Comparison of ENCODE assay signal across 20 cellular contexts in the genomic region with DNA sequence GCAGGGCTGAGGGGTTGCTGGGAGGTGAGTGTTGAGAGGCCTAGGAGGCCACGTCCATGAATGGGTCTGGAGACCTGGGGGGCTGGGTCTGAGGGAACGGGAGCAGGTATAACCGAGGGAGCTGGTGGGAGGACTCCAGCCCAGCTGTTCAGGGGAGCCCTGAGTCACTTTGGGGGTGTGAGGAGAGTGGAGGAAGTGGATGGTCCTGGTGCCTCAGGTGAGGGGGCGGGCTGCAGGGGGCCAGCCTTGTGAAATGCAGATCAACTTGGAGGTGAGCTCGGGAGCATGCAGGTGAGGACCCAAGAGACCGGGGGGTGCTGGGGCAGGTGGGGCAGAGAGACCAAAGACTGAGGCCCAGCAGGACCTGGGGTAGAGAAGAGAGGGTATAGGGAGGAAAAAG.
DNase-seq lines count a peak whose midpoint lies in the region; ATAC-seq, FAIRE-seq and TF ChIP-seq lines count a peak whose summit lies in the region.
"Had no signal": no experiment of that assay in that cellular context is flagged by ENCODE, and none has a peak within 500 bp of the region (broad histone marks: within the 10 kb centered on the region; RNA-seq: fewer than 3 reads in every experiment).

No MANE protein-coding gene starts in this region.

- H3K9ac ChIP-seq in neuronal stem cell (ENCODE audit: low read depth, low read length, poor library complexity): no peak overlapping the region

- peak overlapping the region; percentile 37 for H2AK5ac ChIP-seq in neuronal stem cell (ENCODE audit: low read depth, low read length)

- H3K4me2 ChIP-seq in neuronal stem cell (ENCODE audit: insufficient read depth, low read length, poor library complexity, severe bottlenecking): no peak overlapping the region

- peak; percentile 44 for FAIRE-seq in HTR-8/SVneo (lab: Jason Lieb, UNC)
- FAIRE-seq: D721Med, GM12891, GM18507, H54 had no signal

- H2BK5ac ChIP-seq in neuronal stem cell (ENCODE audit: low read length): no peak overlapping the region

- WGBS in neuronal stem cell (ENCODE audit: extremely low coverage in 2 of 2, insufficient read length in 2 of 2, insufficient replicate concordance in 1 of 2), 2 donors: no CpG with 5 or more reads among the region's 6 CpGs
- 83 to 85% methylated on average over 6 of the region's 6 CpGs for WGBS in thyroid gland, 2 donors

- no peak overlapping the region for H4K8ac ChIP-seq in neuronal stem cell (ENCODE audit: low read depth, low read length)

- no peak overlapping the region for H3K4me3 ChIP-seq in CD4-positive, CD25-positive, alpha-beta regulatory T cell (ENCODE audit: low read depth, low read length)
- H3K4me3 ChIP-seq in neuronal stem cell (ENCODE audit: low read length in 2 of 2): no peak overlapping the region
- no peak overlapping the region for H3K4me3 ChIP-seq in thyroid gland (replicated peaks in 1 of 3)

- H2BK120ac ChIP-seq in neuronal stem cell (ENCODE audit: low read depth, low read length): no peak overlapping the region

- no peaks in the 10 kb centered on the region for H3K79me1 ChIP-seq in neuronal stem cell (ENCODE audit: low read depth, low read length)

- no peaks in the 10 kb centered on the region for H3K9me3 Mint-ChIP-seq in CD4-positive, CD25-positive, alpha-beta regulatory T cell
- H3K9me3 Mint-ChIP-seq in stimulated activated naive B cell treated with anti-CD40 and anti-IgM and Interleukin-4, amounts not matched to agents 10 μg/mL and 1 μg/mL and 100 μg/mL, for 72 hours: peaks cover 0 to 2% of the 10 kb centered on the region in 2 donors
- H3K9me3 Mint-ChIP-seq: CD4-positive, alpha-beta T cell had no signal

- no peak overlapping the region for H2BK15ac ChIP-seq in neuronal stem cell (ENCODE audit: low read length)

- TF ChIP-seq POLR2A in thyroid gland (IDR thresholded peaks at IDR 0.05): no peak

- no peak for TF ChIP-seq CTCF in thyroid gland (IDR thresholded peaks at IDR 0.05)

- H3K36me3 ChIP-seq in CD4-positive, CD25-positive, alpha-beta regulatory T cell (ENCODE audit: control insufficient read depth, insufficient read depth, low read length): no peaks in the 10 kb centered on the region
- H3K36me3 ChIP-seq in neuronal stem cell (replicated peaks in 1 of 2; ENCODE audit: control insufficient read depth in 2 of 2, insufficient read depth in 2 of 2, low read length in 2 of 2): no peaks in the 10 kb centered on the region
- no peaks in the 10 kb centered on the region for H3K36me3 ChIP-seq in thyroid gland

- no peak overlapping the region for H2AFZ ChIP-seq in neuronal stem cell (ENCODE audit: low read length)

- peaks cover 11% of the 10 kb centered on the region for H3K27me3 Mint-ChIP-seq in CD4-positive, CD25-positive, alpha-beta regulatory T cell
- peaks cover 44 to 57% of the 10 kb centered on the region in 2 donors for H3K27me3 Mint-ChIP-seq in stimulated activated naive B cell treated with anti-CD40 and anti-IgM and Interleukin-4, amounts not matched to agents 10 μg/mL and 1 μg/mL and 100 μg/mL, for 72 hours

- no peak overlapping the region for H3K4ac ChIP-seq in neuronal stem cell (ENCODE audit: low read length)

- H3K27me3 ChIP-seq in CD4-positive, CD25-positive, alpha-beta regulatory T cell (ENCODE audit: control insufficient read depth, insufficient read depth, low read length): peaks cover 1% of the 10 kb centered on the region
- H3K27me3 ChIP-seq in neuronal stem cell (ENCODE audit: control insufficient read depth in 3 of 3, insufficient read depth in 3 of 3, low read depth in 1 of 3, low read length in 3 of 3) (peaks cover 0 to 25% (median 14%) of the 10 kb centered on the region in 3 experiments), thyroid gland (no peaks in the 10 kb centered on the region)

- H3K36me3 Mint-ChIP-seq in CD4-positive, CD25-positive, alpha-beta regulatory T cell: no peaks in the 10 kb centered on the region
- peaks cover 0 to 2% of the 10 kb centered on the region in 2 donors for H3K36me3 Mint-ChIP-seq in stimulated activated naive B cell treated with anti-CD40 and anti-IgM and Interleukin-4, amounts not matched to agents 10 μg/mL and 1 μg/mL and 100 μg/mL, for 72 hours
- H3K36me3 Mint-ChIP-seq: CD8-positive, alpha-beta memory T cell had no signal

- no peak overlapping the region for H4K91ac ChIP-seq in neuronal stem cell (ENCODE audit: low read depth, low read length, poor library complexity)

- no peak overlapping the region for H3K4me3 Mint-ChIP-seq in CD4-positive, CD25-positive, alpha-beta regulatory T cell
- H3K4me3 Mint-ChIP-seq in stimulated activated naive B cell treated with anti-CD40 and anti-IgM and Interleukin-4, amounts not matched to agents 10 μg/mL and 1 μg/mL and 100 μg/mL, for 72 hours: no peak overlapping the region
- H3K4me3 Mint-ChIP-seq: CD4-positive, alpha-beta T cell; CD8-positive, alpha-beta memory T cell had no signal

- ATAC-seq in CD4-positive, CD25-positive, alpha-beta regulatory T cell (ENCODE audit: low read depth in 2 of 2): no peak
- ATAC-seq in stimulated activated naive B cell treated with anti-CD40 and anti-IgM and Interleukin-4, amounts not matched to agents 10 μg/mL and 1 μg/mL and 100 μg/mL, for 72 hours (replicated peaks): no peak
- ATAC-seq in HG03097 (IDR thresholded peaks at IDR 0.05; ENCODE audit: low FRiP score, unreplicated experiment): no peak

- peak overlapping the region in 2 of 3 donors; percentile 38 to 65 for H3K27ac Mint-ChIP-seq in CD4-positive, CD25-positive, alpha-beta regulatory T cell
- H3K27ac Mint-ChIP-seq in stimulated activated naive B cell treated with anti-CD40 and anti-IgM and Interleukin-4, amounts not matched to agents 10 μg/mL and 1 μg/mL and 100 μg/mL, for 72 hours: peak overlapping the region; percentile 71
- H3K27ac Mint-ChIP-seq: CD4-positive, alpha-beta T cell had no signal

- intact Hi-C loops in thyroid gland (cut with DNase I): loop anchor here (10.0 kb wide), 2 partner anchors 141 to 171 kb away; a partner anchor contains a TSS

- no peak for DNase-seq in CD4-positive, CD25-positive, alpha-beta regulatory T cell
- no peak for DNase-seq in HTR-8/SVneo (ENCODE audit: insufficient read length, low spot score)
- DNase-seq in neuronal stem cell (ENCODE audit: low spot score): no peak
- DNase-seq in stimulated activated naive B cell treated with anti-CD40 and anti-IgM and Interleukin-4, amounts not matched to agents 10 μg/mL and 1 μg/mL and 100 μg/mL, for 72 hours: no peak
- DNase-seq in NCI-H2171 (lab: John Stamatoyannopoulos, UW): no peak
- no peak for DNase-seq in thyroid gland
- DNase-seq: CD4-positive, alpha-beta T cell; CD8-positive, alpha-beta memory T cell; DMS 273 treated with DMSO at 0.1 percent for 48 hours; DMS79; EL; GDM1; GOT3; HCEC 1CT had no signal

- peaks cover 0 to 19% (median 9%) of the 10 kb centered on the region in 4 donors for H3K4me1 Mint-ChIP-seq in CD4-positive, CD25-positive, alpha-beta regulatory T cell
- peaks cover 4 to 16% of the 10 kb centered on the region in 2 donors for H3K4me1 Mint-ChIP-seq in stimulated activated naive B cell treated with anti-CD40 and anti-IgM and Interleukin-4, amounts not matched to agents 10 μg/mL and 1 μg/mL and 100 μg/mL, for 72 hours

- no peak overlapping the region for H3K27ac ChIP-seq in CD4-positive, CD25-positive, alpha-beta regulatory T cell (ENCODE audit: insufficient read depth, low read length, poor library complexity, severe bottlenecking)
- no peak overlapping the region for H3K27ac ChIP-seq in neuronal stem cell (replicated peaks; ENCODE audit: low read length)
- H3K27ac ChIP-seq in thyroid gland: no peak overlapping the region
- H3K27ac ChIP-seq: C4-2B had no signal

- H3K14ac ChIP-seq in neuronal stem cell (ENCODE audit: low read length): no peak overlapping the region

- H3K23ac ChIP-seq in neuronal stem cell (ENCODE audit: low read depth, low read length, poor library complexity): no peak overlapping the region

- no peak overlapping the region for H2BK12ac ChIP-seq in neuronal stem cell (ENCODE audit: low read length)

- H3K18ac ChIP-seq in neuronal stem cell (ENCODE audit: low read length): no peak overlapping the region

- no peaks in the 10 kb centered on the region for H3K9me3 ChIP-seq in CD4-positive, CD25-positive, alpha-beta regulatory T cell (ENCODE audit: control insufficient read depth in 2 of 2, low read length in 2 of 2)
- no peaks in the 10 kb centered on the region for H3K9me3 ChIP-seq in neuronal stem cell (replicated peaks in 1 of 2; ENCODE audit: control insufficient read depth in 2 of 2, insufficient read depth in 1 of 2, low read depth in 1 of 2, low read length in 2 of 2)
- H3K9me3 ChIP-seq in thyroid gland: no peaks in the 10 kb centered on the region

- peaks cover 6% of the 10 kb centered on the region for H3K4me1 ChIP-seq in CD4-positive, CD25-positive, alpha-beta regulatory T cell (ENCODE audit: control insufficient read depth, insufficient read depth, low read length, poor library complexity, severe bottlenecking)
- peaks cover 6 to 19% of the 10 kb centered on the region in 2 donors for H3K4me1 ChIP-seq in neuronal stem cell (ENCODE audit: control insufficient read depth in 2 of 2, insufficient read depth in 1 of 2, low read depth in 1 of 2, low read length in 2 of 2)
- H3K4me1 ChIP-seq in thyroid gland: peaks cover 6% of the 10 kb centered on the region in 2 donors
